In genomic region chrX:53684415-53685192, GRCh38 we compare ENCODE assay signal across 8 cellular contexts. TPM values are rescaled to one million over a fixed set of nuclear protein-coding genes. Genes with fewer than 3 reads are reported as not detected.
A peak's percentile ranks its signal among the peaks of the same experiment; 100 is the strongest.
DNase-seq lines count a peak whose midpoint lies in the region; ATAC-seq, FAIRE-seq and TF ChIP-seq lines count a peak whose summit lies in the region.

No MANE protein-coding gene starts in this region.

- intact Hi-C loops in activated T-helper 2 cell treated with anti-CD3 and anti-CD28 coated beads, Interferon-gamma antibody, Interleukin-2, Interleukin-4, amounts not matched to agents 10 μg/mL and 5 μg/mL and 100 μg/mL, durations not matched to agents 14 hours and 24 hours and 36 hours (cut with micrococcal nuclease) = loop anchor here (1.0 to 5.0 kb wide), 6 partner anchors 30 to 953 kb away; partner anchors contain the start of genes PHF8 and TSR2
- intact Hi-C loops in kidney (cut with DNase I) = no loop called here

- H3K9me3 ChIP-seq in kidney (ENCODE audit: control insufficient read depth in 1 of 2, low read length in 2 of 2) (no peaks in the 10 kb centered on the region), thymus (ENCODE audit: control insufficient read depth) (no peaks in the 10 kb centered on the region)

- 5% methylated on average over 18 of the region's 18 CpGs for WGBS in thymus

- no peaks in the 10 kb centered on the region for H3K27me3 ChIP-seq in thymus (ENCODE audit: control insufficient read depth, insufficient read depth)

- no peaks in the 10 kb centered on the region for H3K27me3 Mint-ChIP-seq in activated T-helper 2 cell treated with anti-CD3 and anti-CD28 coated beads, Interferon-gamma antibody, Interleukin-2, Interleukin-4, amounts not matched to agents 10 μg/mL and 5 μg/mL and 100 μg/mL, durations not matched to agents 14 hours and 24 hours and 36 hours (ENCODE audit: low read depth)

- no peaks in the 10 kb centered on the region for H3K9me3 Mint-ChIP-seq in activated T-helper 2 cell treated with anti-CD3 and anti-CD28 coated beads, Interferon-gamma antibody, Interleukin-2, Interleukin-4, amounts not matched to agents 10 μg/mL and 5 μg/mL and 100 μg/mL, durations not matched to agents 14 hours and 24 hours and 36 hours

- peaks cover 30% of the 10 kb centered on the region for H3K4me1 Mint-ChIP-seq in activated T-helper 2 cell treated with anti-CD3 and anti-CD28 coated beads, Interferon-gamma antibody, Interleukin-2, Interleukin-4, amounts not matched to agents 10 μg/mL and 5 μg/mL and 100 μg/mL, durations not matched to agents 14 hours and 24 hours and 36 hours (ENCODE audit: low read depth)

- TF ChIP-seq CTCF in kidney (IDR thresholded peaks at IDR 0.05; ENCODE audit: borderline replicate concordance, extremely low read depth, insufficient read depth) = no peak

- peaks cover 47% of the 10 kb centered on the region for H3K36me3 Mint-ChIP-seq in activated T-helper 2 cell treated with anti-CD3 and anti-CD28 coated beads, Interferon-gamma antibody, Interleukin-2, Interleukin-4, amounts not matched to agents 10 μg/mL and 5 μg/mL and 100 μg/mL, durations not matched to agents 14 hours and 24 hours and 36 hours (ENCODE audit: low read depth)

- H3K27ac ChIP-seq in kidney (ENCODE audit: low read depth in 2 of 2, low read length in 2 of 2) (peak overlapping the region; percentile 72 to 81), thymus (ENCODE audit: low read depth) (peak overlapping the region; percentile 49)

- no peak for DNase-seq in activated T-helper 2 cell treated with anti-CD3 and anti-CD28 coated beads, Interferon-gamma antibody, Interleukin-2, Interleukin-4, amounts not matched to agents 10 μg/mL and 5 μg/mL and 100 μg/mL, durations not matched to agents 14 hours and 24 hours and 36 hours (ENCODE audit: low spot score)
- peak; percentile 96 for DNase-seq in kidney
- DNase-seq in putamen (ENCODE audit: low spot score) = no peak
- DNase-seq in left lobe of liver (ENCODE audit: low spot score) = no peak

- peak overlapping the region; percentile 93 for H3K27ac Mint-ChIP-seq in activated T-helper 2 cell treated with anti-CD3 and anti-CD28 coated beads, Interferon-gamma antibody, Interleukin-2, Interleukin-4, amounts not matched to agents 10 μg/mL and 5 μg/mL and 100 μg/mL, durations not matched to agents 14 hours and 24 hours and 36 hours

- no peak for FAIRE-seq in kidney (lab: Jason Lieb, UNC)

- H3K4me3 Mint-ChIP-seq in activated T-helper 2 cell treated with anti-CD3 and anti-CD28 coated beads, Interferon-gamma antibody, Interleukin-2, Interleukin-4, amounts not matched to agents 10 μg/mL and 5 μg/mL and 100 μg/mL, durations not matched to agents 14 hours and 24 hours and 36 hours (ENCODE audit: low read depth) = peak overlapping the region; percentile 94

- H3K4me3 ChIP-seq in GM08714 (ENCODE audit: low read length) (peak overlapping the region; percentile 77), kidney (ENCODE audit: low read length in 2 of 2) (peak overlapping the region; percentile 71 to 80), thymus (ENCODE audit: low read length) (peak overlapping the region; percentile 68)

- ATAC-seq in HG03159 (IDR thresholded peaks at IDR 0.05; ENCODE audit: unreplicated experiment) (peak; percentile 66), GM21367 (IDR thresholded peaks at IDR 0.05; ENCODE audit: unreplicated experiment) (no peak), left lobe of liver (no peak)

- H3K36me3 ChIP-seq in kidney (ENCODE audit: control insufficient read depth in 1 of 2, insufficient read depth in 2 of 2, low read length in 2 of 2) (peaks cover 0 to 2% of the 10 kb centered on the region in 2 donors), thymus (ENCODE audit: control insufficient read depth, insufficient read depth) (peaks cover 4% of the 10 kb centered on the region)

- H3K4me1 ChIP-seq in kidney (ENCODE audit: control insufficient read depth in 1 of 2, insufficient read depth in 1 of 2, low read depth in 1 of 2, low read length in 2 of 2) (peaks cover 0 to 4% of the 10 kb centered on the region in 2 donors), thymus (ENCODE audit: control insufficient read depth, insufficient read depth, low read length) (peaks cover 4% of the 10 kb centered on the region)

- H3K9ac ChIP-seq in kidney (ENCODE audit: low read length in 2 of 2) = peak overlapping the region in 1 of 2 donors; percentile 67

RNA-seq across cellular contexts. Expression of gene HUWE1, which starts 1.9 kb away (rescaled TPM):
- 391 and 412 TPM in 2 replicates for total RNA-seq in activated T-helper 2 cell treated with anti-CD3 and anti-CD28 coated beads, Interferon-gamma antibody, Interleukin-2, Interleukin-4, amounts not matched to agents 10 μg/mL and 5 μg/mL and 100 μg/mL, durations not matched to agents 14 hours and 24 hours and 36 hours
- total RNA-seq in kidney (203 TPM), left lobe of liver (86.9 TPM)
- polyA plus RNA-seq in kidney (ENCODE audit: insufficient read depth, low read depth, low replicate concordance) (34.2 TPM), thymus (31.0 TPM)
